Comparison of ENCODE assay signal across 1 cellular context in genomic region chr12:64625243-64626077, GRCh38.
TF ChIP-seq lines count a peak whose summit lies in the region.

No MANE protein-coding gene starts in this region.

TF ChIP-seq in K562, 482 proteins besides CTCF, POLR2A, EP300 and RAD21 (continued from another document and continues in another):
- TF ChIP-seq, protein P1, sequence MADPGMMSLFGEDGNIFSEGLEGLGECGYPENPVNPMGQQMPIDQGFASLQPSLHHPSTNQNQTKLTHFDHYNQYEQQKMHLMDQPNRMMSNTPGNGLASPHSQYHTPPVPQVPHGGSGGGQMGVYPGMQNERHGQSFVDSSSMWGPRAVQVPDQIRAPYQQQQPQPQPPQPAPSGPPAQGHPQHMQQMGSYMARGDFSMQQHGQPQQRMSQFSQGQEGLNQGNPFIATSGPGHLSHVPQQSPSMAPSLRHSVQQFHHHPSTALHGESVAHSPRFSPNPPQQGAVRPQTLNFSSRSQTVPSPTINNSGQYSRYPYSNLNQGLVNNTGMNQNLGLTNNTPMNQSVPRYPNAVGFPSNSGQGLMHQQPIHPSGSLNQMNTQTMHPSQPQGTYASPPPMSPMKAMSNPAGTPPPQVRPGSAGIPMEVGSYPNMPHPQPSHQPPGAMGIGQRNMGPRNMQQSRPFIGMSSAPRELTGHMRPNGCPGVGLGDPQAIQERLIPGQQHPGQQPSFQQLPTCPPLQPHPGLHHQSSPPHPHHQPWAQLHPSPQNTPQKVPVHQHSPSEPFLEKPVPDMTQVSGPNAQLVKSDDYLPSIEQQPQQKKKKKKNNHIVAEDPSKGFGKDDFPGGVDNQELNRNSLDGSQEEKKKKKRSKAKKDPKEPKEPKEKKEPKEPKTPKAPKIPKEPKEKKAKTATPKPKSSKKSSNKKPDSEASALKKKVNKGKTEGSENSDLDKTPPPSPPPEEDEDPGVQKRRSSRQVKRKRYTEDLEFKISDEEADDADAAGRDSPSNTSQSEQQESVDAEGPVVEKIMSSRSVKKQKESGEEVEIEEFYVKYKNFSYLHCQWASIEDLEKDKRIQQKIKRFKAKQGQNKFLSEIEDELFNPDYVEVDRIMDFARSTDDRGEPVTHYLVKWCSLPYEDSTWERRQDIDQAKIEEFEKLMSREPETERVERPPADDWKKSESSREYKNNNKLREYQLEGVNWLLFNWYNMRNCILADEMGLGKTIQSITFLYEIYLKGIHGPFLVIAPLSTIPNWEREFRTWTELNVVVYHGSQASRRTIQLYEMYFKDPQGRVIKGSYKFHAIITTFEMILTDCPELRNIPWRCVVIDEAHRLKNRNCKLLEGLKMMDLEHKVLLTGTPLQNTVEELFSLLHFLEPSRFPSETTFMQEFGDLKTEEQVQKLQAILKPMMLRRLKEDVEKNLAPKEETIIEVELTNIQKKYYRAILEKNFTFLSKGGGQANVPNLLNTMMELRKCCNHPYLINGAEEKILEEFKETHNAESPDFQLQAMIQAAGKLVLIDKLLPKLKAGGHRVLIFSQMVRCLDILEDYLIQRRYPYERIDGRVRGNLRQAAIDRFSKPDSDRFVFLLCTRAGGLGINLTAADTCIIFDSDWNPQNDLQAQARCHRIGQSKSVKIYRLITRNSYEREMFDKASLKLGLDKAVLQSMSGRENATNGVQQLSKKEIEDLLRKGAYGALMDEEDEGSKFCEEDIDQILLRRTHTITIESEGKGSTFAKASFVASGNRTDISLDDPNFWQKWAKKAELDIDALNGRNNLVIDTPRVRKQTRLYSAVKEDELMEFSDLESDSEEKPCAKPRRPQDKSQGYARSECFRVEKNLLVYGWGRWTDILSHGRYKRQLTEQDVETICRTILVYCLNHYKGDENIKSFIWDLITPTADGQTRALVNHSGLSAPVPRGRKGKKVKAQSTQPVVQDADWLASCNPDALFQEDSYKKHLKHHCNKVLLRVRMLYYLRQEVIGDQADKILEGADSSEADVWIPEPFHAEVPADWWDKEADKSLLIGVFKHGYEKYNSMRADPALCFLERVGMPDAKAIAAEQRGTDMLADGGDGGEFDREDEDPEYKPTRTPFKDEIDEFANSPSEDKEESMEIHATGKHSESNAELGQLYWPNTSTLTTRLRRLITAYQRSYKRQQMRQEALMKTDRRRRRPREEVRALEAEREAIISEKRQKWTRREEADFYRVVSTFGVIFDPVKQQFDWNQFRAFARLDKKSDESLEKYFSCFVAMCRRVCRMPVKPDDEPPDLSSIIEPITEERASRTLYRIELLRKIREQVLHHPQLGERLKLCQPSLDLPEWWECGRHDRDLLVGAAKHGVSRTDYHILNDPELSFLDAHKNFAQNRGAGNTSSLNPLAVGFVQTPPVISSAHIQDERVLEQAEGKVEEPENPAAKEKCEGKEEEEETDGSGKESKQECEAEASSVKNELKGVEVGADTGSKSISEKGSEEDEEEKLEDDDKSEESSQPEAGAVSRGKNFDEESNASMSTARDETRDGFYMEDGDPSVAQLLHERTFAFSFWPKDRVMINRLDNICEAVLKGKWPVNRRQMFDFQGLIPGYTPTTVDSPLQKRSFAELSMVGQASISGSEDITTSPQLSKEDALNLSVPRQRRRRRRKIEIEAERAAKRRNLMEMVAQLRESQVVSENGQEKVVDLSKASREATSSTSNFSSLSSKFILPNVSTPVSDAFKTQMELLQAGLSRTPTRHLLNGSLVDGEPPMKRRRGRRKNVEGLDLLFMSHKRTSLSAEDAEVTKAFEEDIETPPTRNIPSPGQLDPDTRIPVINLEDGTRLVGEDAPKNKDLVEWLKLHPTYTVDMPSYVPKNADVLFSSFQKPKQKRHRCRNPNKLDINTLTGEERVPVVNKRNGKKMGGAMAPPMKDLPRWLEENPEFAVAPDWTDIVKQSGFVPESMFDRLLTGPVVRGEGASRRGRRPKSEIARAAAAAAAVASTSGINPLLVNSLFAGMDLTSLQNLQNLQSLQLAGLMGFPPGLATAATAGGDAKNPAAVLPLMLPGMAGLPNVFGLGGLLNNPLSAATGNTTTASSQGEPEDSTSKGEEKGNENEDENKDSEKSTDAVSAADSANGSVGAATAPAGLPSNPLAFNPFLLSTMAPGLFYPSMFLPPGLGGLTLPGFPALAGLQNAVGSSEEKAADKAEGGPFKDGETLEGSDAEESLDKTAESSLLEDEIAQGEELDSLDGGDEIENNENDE (IDR thresholded peaks at IDR 0.05; ENCODE audit: low read depth, low read length) = no peak
- TF ChIP-seq TAL1 (IDR thresholded peaks at IDR 0.05) = no peak
- TF ChIP-seq ZKSCAN8 (CRISPR knock-in tag; IDR thresholded peaks at IDR 0.05) = peak; percentile 70; the same call in 1 of the 2 replicates
- peak; percentile 54; the same call in 1 of the 2 replicates for TF ChIP-seq PML (IDR thresholded peaks at IDR 0.05; ENCODE audit: low read length)
- peak; percentile 60; the same call in 1 of the 2 replicates for TF ChIP-seq LEF1 (IDR thresholded peaks at IDR 0.05)
- peak; percentile 79 for TF ChIP-seq ZNF197 (CRISPR knock-in tag; IDR thresholded peaks at IDR 0.05; ENCODE audit: low read depth)
- no peak for TF ChIP-seq ZNF75A (CRISPR knock-in tag; IDR thresholded peaks at IDR 0.05)
- TF ChIP-seq, protein P2, sequence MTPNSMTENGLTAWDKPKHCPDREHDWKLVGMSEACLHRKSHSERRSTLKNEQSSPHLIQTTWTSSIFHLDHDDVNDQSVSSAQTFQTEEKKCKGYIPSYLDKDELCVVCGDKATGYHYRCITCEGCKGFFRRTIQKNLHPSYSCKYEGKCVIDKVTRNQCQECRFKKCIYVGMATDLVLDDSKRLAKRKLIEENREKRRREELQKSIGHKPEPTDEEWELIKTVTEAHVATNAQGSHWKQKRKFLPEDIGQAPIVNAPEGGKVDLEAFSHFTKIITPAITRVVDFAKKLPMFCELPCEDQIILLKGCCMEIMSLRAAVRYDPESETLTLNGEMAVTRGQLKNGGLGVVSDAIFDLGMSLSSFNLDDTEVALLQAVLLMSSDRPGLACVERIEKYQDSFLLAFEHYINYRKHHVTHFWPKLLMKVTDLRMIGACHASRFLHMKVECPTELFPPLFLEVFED (CRISPR knock-in tag; conservative IDR thresholded peaks at IDR 0.05) = 0 out of 2 replicates have a peak, but pooled peaks have one; percentile 54
- TF ChIP-seq, protein P3, sequence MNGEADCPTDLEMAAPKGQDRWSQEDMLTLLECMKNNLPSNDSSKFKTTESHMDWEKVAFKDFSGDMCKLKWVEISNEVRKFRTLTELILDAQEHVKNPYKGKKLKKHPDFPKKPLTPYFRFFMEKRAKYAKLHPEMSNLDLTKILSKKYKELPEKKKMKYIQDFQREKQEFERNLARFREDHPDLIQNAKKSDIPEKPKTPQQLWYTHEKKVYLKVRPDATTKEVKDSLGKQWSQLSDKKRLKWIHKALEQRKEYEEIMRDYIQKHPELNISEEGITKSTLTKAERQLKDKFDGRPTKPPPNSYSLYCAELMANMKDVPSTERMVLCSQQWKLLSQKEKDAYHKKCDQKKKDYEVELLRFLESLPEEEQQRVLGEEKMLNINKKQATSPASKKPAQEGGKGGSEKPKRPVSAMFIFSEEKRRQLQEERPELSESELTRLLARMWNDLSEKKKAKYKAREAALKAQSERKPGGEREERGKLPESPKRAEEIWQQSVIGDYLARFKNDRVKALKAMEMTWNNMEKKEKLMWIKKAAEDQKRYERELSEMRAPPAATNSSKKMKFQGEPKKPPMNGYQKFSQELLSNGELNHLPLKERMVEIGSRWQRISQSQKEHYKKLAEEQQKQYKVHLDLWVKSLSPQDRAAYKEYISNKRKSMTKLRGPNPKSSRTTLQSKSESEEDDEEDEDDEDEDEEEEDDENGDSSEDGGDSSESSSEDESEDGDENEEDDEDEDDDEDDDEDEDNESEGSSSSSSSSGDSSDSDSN (IDR thresholded peaks at IDR 0.05; ENCODE audit: borderline replicate concordance in 1 of 2, low read depth in 2 of 2, low read length in 2 of 2) = 0 out of 4 replicates have a peak, but pooled peaks of 1 of the 2 experiments have one; percentile 34
- peak; percentile 66; the same call in 1 of the 2 replicates for TF ChIP-seq ZSCAN29 (IDR thresholded peaks at IDR 0.05)
- TF ChIP-seq CBX1 (IDR thresholded peaks at IDR 0.05; ENCODE audit: low read depth) = no peak
- peak; percentile 71 for TF ChIP-seq USF1 (CRISPR knock-in tag; IDR thresholded peaks at IDR 0.05)
- TF ChIP-seq CTCFL (IDR thresholded peaks at IDR 0.05; ENCODE audit: borderline replicate concordance, insufficient read depth, low read depth, low read length, poor library complexity, severe bottlenecking) = no peak
- TF ChIP-seq RBM34 (IDR thresholded peaks at IDR 0.05; ENCODE audit: borderline replicate concordance, insufficient read depth, low read length) = no peak
- TF ChIP-seq ZKSCAN1 (IDR thresholded peaks at IDR 0.05; ENCODE audit: low read depth, low read length) = 0 out of 2 replicates have a peak, but pooled peaks have one; percentile 8
- TF ChIP-seq MBD1 (CRISPR knock-in tag; IDR thresholded peaks at IDR 0.05) = no peak
- peak; percentile 53; the same call in 1 of the 2 replicates for TF ChIP-seq CTBP1 (IDR thresholded peaks at IDR 0.05; ENCODE audit: borderline replicate concordance)
- no peak for TF ChIP-seq ELF4 (CRISPR knock-in tag; IDR thresholded peaks at IDR 0.05)
- TF ChIP-seq ZNF583 (CRISPR knock-in tag; IDR thresholded peaks at IDR 0.05) = 0 out of 2 replicates have a peak, but pooled peaks have one; percentile 35
- peak; percentile 72 for TF ChIP-seq GABPA (tag; conservative IDR thresholded peaks at IDR 0.05; ENCODE audit: low read depth)
- no peak for TF ChIP-seq SP2 (IDR thresholded peaks at IDR 0.05; ENCODE audit: extremely low read depth, low read depth, low read length, poor library complexity, severe bottlenecking)
- no peak for TF ChIP-seq HNRNPLL (IDR thresholded peaks at IDR 0.05; ENCODE audit: low read depth, low read length, poor library complexity, severe bottlenecking)
- no peak for TF ChIP-seq E2F5 (CRISPR knock-in tag; IDR thresholded peaks at IDR 0.05)
- TF ChIP-seq ARID1B (IDR thresholded peaks at IDR 0.05) = peak; percentile 75
- TF ChIP-seq ZNF551 (CRISPR knock-in tag; IDR thresholded peaks at IDR 0.05) = no peak
- peak; percentile 62; the same call in 1 of the 2 replicates for TF ChIP-seq BACH1 (tag; IDR thresholded peaks at IDR 0.05)
- peak; percentile 57; the same call in 1 of the 2 replicates for TF ChIP-seq GTF2E2 (tag; IDR thresholded peaks at IDR 0.05)
- peak in 1 of 2 experiments; percentile 25; a peak in 1 of 4 replicates for TF ChIP-seq KDM1A (IDR thresholded peaks at IDR 0.05)
- TF ChIP-seq DDX20 (tag; IDR thresholded peaks at IDR 0.05; ENCODE audit: low read depth) = peak; percentile 37; the same call in 1 of the 2 replicates
- TF ChIP-seq POLR2G (IDR thresholded peaks at IDR 0.05; ENCODE audit: low read depth, low read length) = no peak
- TF ChIP-seq ZNF41 (CRISPR knock-in tag; conservative IDR thresholded peaks at IDR 0.05) = peak; percentile 35; the same call in 1 of the 2 replicates
- peak; percentile 36; the same call in 1 of the 2 replicates for TF ChIP-seq NR2C1 (IDR thresholded peaks at IDR 0.05)
- 0 out of 2 replicates have a peak, but pooled peaks have one; percentile 27 for TF ChIP-seq NR2C1 (tag; IDR thresholded peaks at IDR 0.05)
- peak; percentile 31; the same call in 1 of the 2 replicates for TF ChIP-seq BCOR (IDR thresholded peaks at IDR 0.05)
- peak; percentile 90 for TF ChIP-seq SMARCE1 (IDR thresholded peaks at IDR 0.05)
- TF ChIP-seq PTBP1 (IDR thresholded peaks at IDR 0.05; ENCODE audit: low read depth, low read length) = no peak
- peak; percentile 2; the same call in 1 of the 2 replicates for TF ChIP-seq MYC (IDR thresholded peaks at IDR 0.05; ENCODE audit: low read depth, low read length)
- TF ChIP-seq MYC (CRISPR knock-in tag; IDR thresholded peaks at IDR 0.05; ENCODE audit: borderline replicate concordance, low read depth) = no peak
- no peak for TF ChIP-seq XRCC3 (IDR thresholded peaks at IDR 0.05)
- no peak for TF ChIP-seq IRF2 (CRISPR knock-in tag; IDR thresholded peaks at IDR 0.05)
- TF ChIP-seq POLR2H (tag; IDR thresholded peaks at IDR 0.05; ENCODE audit: low read depth) = peak; percentile 72
- no peak for TF ChIP-seq ZFPM2 (CRISPR knock-in tag; IDR thresholded peaks at IDR 0.05)
- peak in 1 of 2 experiments; percentile 43; a peak in 2 of 4 replicates for TF ChIP-seq TRIM24 (IDR thresholded peaks at IDR 0.05)
